18 cellular contexts compared by ENCODE assay signal in the genomic region with DNA sequence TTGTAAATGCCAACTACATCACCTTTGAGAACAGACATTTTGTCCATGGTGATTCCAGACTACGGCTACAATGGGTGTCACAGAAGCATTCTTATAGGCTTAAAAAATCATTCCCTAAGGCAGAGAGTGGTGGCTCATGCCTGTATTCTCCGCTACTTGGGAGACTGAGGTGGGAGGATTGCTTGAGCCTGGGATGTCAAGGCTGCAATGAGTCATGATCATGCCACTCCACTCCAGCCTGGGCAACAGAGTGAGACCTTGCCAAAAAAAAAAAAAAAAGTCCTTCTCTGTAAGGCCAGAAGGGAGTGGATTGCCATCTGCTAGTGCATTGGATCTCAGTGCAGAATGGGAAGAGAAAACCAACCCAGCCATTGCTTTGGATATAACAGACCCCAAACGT.
"Had no signal": no experiment of that assay in that cellular context is flagged by ENCODE, and none has a peak within 500 bp of the region (broad histone marks: within the 10 kb centered on the region; RNA-seq: fewer than 3 reads in every experiment).

No MANE protein-coding gene starts in this region.

- ATAC-seq: foreskin keratinocyte, heart right ventricle, lower lobe of right lung, natural killer cell had no signal

- H3K4me1 ChIP-seq: colonic mucosa, foreskin keratinocyte, heart right ventricle, left ventricle myocardium inferior, lower lobe of right lung, right atrium auricular region, stomach, transverse colon had no signal

- H3K9me3 ChIP-seq: colonic mucosa, lower lobe of right lung, right atrium auricular region, stomach, thoracic aorta, transverse colon had no signal

- H3K36me3 ChIP-seq: colonic mucosa, heart right ventricle, left ventricle myocardium inferior, lower lobe of right lung, right atrium auricular region, stomach, thoracic aorta, transverse colon had no signal

- DNase-seq: colonic mucosa; dermis blood vessel endothelial cell; foreskin keratinocyte; heart right ventricle; hypothalamus; islet precursor cell; left ventricle myocardium inferior; lower lobe of right lung; natural killer cell; posterior cingulate gyrus; small intestine; stimulated activated CD4-positive, alpha-beta T cell treated with anti-CD3 and anti-CD28 coated beads, Interleukin-12 subunit alpha, Interleukin-12 subunit beta, amount 100 ng/mL, for 4 hours; stimulated activated naive CD4-positive, alpha-beta T cell; stomach; substantia nigra; transverse colon had no signal

- FAIRE-seq: small intestine had no signal

- H3K27ac ChIP-seq: colonic mucosa, foreskin keratinocyte, heart right ventricle, left ventricle myocardium inferior, lower lobe of right lung, right atrium auricular region, stomach, thoracic aorta, transverse colon had no signal

- H3K4me3 ChIP-seq: colonic mucosa, heart right ventricle, left ventricle myocardium inferior, lower lobe of right lung, right atrium auricular region, stomach, thoracic aorta, transverse colon had no signal

- H3K27me3 ChIP-seq: colonic mucosa, foreskin keratinocyte, heart right ventricle, right atrium auricular region, stomach, transverse colon had no signal
